ENCODE assay signal across 21 cellular contexts in genomic region chr11:116826751-116827431, GRCh38. TPM values are rescaled to one million over a fixed set of nuclear protein-coding genes. Genes with fewer than 3 reads are reported as not detected.
DNase-seq lines count a peak whose midpoint lies in the region; ATAC-seq, FAIRE-seq and TF ChIP-seq lines count a peak whose summit lies in the region.
"Had no signal": no experiment of that assay in that cellular context is flagged by ENCODE, and none has a peak within 500 bp of the region (broad histone marks: within the 10 kb centered on the region; RNA-seq: fewer than 3 reads in every experiment).

No MANE protein-coding gene starts in this region.

- peak; percentile 50 to 70 (median 54) for ATAC-seq in right lobe of liver
- ATAC-seq: CD8-positive, alpha-beta T cell had no signal

- no peak for TF ChIP-seq CTCF in bronchial epithelial cell (IDR thresholded peaks at IDR 0.05; ENCODE audit: insufficient read depth, low read length, severe bottlenecking)
- no peak for TF ChIP-seq CTCF in right lobe of liver (IDR thresholded peaks at IDR 0.05)
- TF ChIP-seq CTCF in chondrocyte (IDR thresholded peaks at IDR 0.05), result no peak
- TF ChIP-seq CTCF in kidney (IDR thresholded peaks at IDR 0.05; ENCODE audit: borderline replicate concordance, extremely low read depth, insufficient read depth), result no peak
- TF ChIP-seq CTCF in mesothelial cell of epicardium (IDR thresholded peaks at IDR 0.05; ENCODE audit: unreplicated experiment), result no peak

- H3K9ac ChIP-seq in kidney (ENCODE audit: low read length in 2 of 2), result no peak overlapping the region
- H3K9ac ChIP-seq: BLaER1 treated with 17β-estradiol and CSF1 and Interleukin-3, amounts not matched to agents 10 nM and 100 nM had no signal

- H3K36me3 ChIP-seq in bronchial epithelial cell (ENCODE audit: control insufficient read depth, insufficient read depth, low read length) (no peaks in the 10 kb centered on the region), right lobe of liver (no peaks in the 10 kb centered on the region), small intestine (ENCODE audit: control insufficient read depth in 2 of 2, insufficient read depth in 2 of 2, low read length in 2 of 2) (no peaks in the 10 kb centered on the region), kidney (ENCODE audit: control insufficient read depth in 1 of 2, insufficient read depth in 2 of 2, low read length in 2 of 2) (no peaks in the 10 kb centered on the region)
- H3K36me3 ChIP-seq: BLaER1 treated with 17β-estradiol and CSF1 and Interleukin-3, amounts not matched to agents 10 nM and 100 nM; HAP-1 had no signal

- H3K27me3 Mint-ChIP-seq in chondrocyte (ENCODE audit: low read depth), result no peaks in the 10 kb centered on the region
- no peaks in the 10 kb centered on the region for H3K27me3 Mint-ChIP-seq in mesothelial cell of epicardium (ENCODE audit: low read depth)

- WGBS in right lobe of liver (ENCODE audit: insufficient coverage, low coverage, low lambda C conversion rate, missing lambda C conversion rate), result no CpG with 5 or more reads among the region's 9 CpGs
- 35 to 66% (median 50%) methylated on average over 9 of the region's 9 CpGs for WGBS in small intestine, 3 donors

- no peaks in the 10 kb centered on the region for H3K9me3 Mint-ChIP-seq in chondrocyte (ENCODE audit: low read depth)
- no peaks in the 10 kb centered on the region for H3K9me3 Mint-ChIP-seq in mesothelial cell of epicardium
- H3K9me3 Mint-ChIP-seq: CD8-positive, alpha-beta T cell had no signal

- H3K4me3 ChIP-seq in bronchial epithelial cell (ENCODE audit: low read depth, low read length), result no peak overlapping the region
- peak overlapping the region in 2 of 3 donors; percentile 16 to 35 for H3K4me3 ChIP-seq in right lobe of liver
- no peak overlapping the region for H3K4me3 ChIP-seq in small intestine (ENCODE audit: low read depth in 1 of 2, low read length in 2 of 2)
- H3K4me3 ChIP-seq in kidney (ENCODE audit: low read length in 2 of 2), result no peak overlapping the region
- H3K4me3 ChIP-seq: BLaER1 treated with 17β-estradiol and CSF1 and Interleukin-3, amounts not matched to agents 10 nM and 100 nM; HAP-1 had no signal

- intact Hi-C loops in right lobe of liver (cut with DNase I), result no loop called here
- intact Hi-C loops in kidney (cut with DNase I), result no loop called here

- no peak overlapping the region for H3K27ac Mint-ChIP-seq in chondrocyte (ENCODE audit: unreplicated experiment)
- H3K27ac Mint-ChIP-seq in mesothelial cell of epicardium, result no peak overlapping the region
- H3K27ac Mint-ChIP-seq: CD8-positive, alpha-beta T cell had no signal

- no peaks in the 10 kb centered on the region for H3K36me3 Mint-ChIP-seq in chondrocyte (ENCODE audit: low read depth)
- no peaks in the 10 kb centered on the region for H3K36me3 Mint-ChIP-seq in mesothelial cell of epicardium
- H3K36me3 Mint-ChIP-seq: CD8-positive, alpha-beta T cell had no signal

- no peaks in the 10 kb centered on the region for H3K27me3 ChIP-seq in bronchial epithelial cell (ENCODE audit: control insufficient read depth, insufficient read depth, low read length)
- no peaks in the 10 kb centered on the region for H3K27me3 ChIP-seq in right lobe of liver
- no peaks in the 10 kb centered on the region for H3K27me3 ChIP-seq in small intestine (ENCODE audit: control insufficient read depth in 2 of 2, insufficient read depth in 2 of 2, low read length in 2 of 2)
- H3K27me3 ChIP-seq: BLaER1 treated with 17β-estradiol and CSF1 and Interleukin-3, amounts not matched to agents 10 nM and 100 nM had no signal

- H3K9me3 ChIP-seq in right lobe of liver, result no peaks in the 10 kb centered on the region
- no peaks in the 10 kb centered on the region for H3K9me3 ChIP-seq in small intestine (ENCODE audit: control insufficient read depth, low read depth)
- H3K9me3 ChIP-seq in kidney (ENCODE audit: control insufficient read depth in 1 of 2, low read length in 2 of 2), result no peaks in the 10 kb centered on the region
- H3K9me3 ChIP-seq: BLaER1 treated with 17β-estradiol and CSF1 and Interleukin-3, amounts not matched to agents 10 nM and 100 nM; HAP-1 had no signal

- H3K27ac ChIP-seq in right lobe of liver (peak overlapping the region; percentile 67 to 88 (median 70)), small intestine (ENCODE audit: low read depth in 1 of 2, low read length in 1 of 2) (peak overlapping the region; percentile 14 to 99), kidney (ENCODE audit: low read depth in 2 of 2, low read length in 2 of 2) (no peak overlapping the region)
- H3K27ac ChIP-seq: BLaER1 treated with 17β-estradiol and CSF1 and Interleukin-3, amounts not matched to agents 10 nM and 100 nM had no signal

- H3K4me3 Mint-ChIP-seq in chondrocyte (ENCODE audit: unreplicated experiment) (no peak overlapping the region), mesothelial cell of epicardium (no peak overlapping the region)
- H3K4me3 Mint-ChIP-seq: CD8-positive, alpha-beta T cell had no signal

- FAIRE-seq in bronchial epithelial cell (lab: Jason Lieb, UNC) (peak; percentile 64), small intestine (lab: Jason Lieb, UNC) (no peak), kidney (lab: Jason Lieb, UNC) (no peak)
- FAIRE-seq: GM12892, GM18507 had no signal

- H3K4me1 ChIP-seq in right lobe of liver (peaks cover 0 to 37% (median 17%) of the 10 kb centered on the region in 4 donors), small intestine (ENCODE audit: control insufficient read depth in 2 of 2, insufficient read depth in 1 of 2, low read depth in 1 of 2, low read length in 1 of 2) (peaks cover 5 to 9% of the 10 kb centered on the region in 2 donors), kidney (ENCODE audit: control insufficient read depth in 1 of 2, insufficient read depth in 1 of 2, low read depth in 1 of 2, low read length in 2 of 2) (no peaks in the 10 kb centered on the region)
- H3K4me1 ChIP-seq: HAP-1 had no signal

- peak; percentile 45 for TF ChIP-seq POLR2A in right lobe of liver (IDR thresholded peaks at IDR 0.05)

- DNase-seq in HuH-7 (ENCODE audit: low spot score), result peak; percentile 84
- DNase-seq in bronchial epithelial cell (ENCODE audit: low read depth), result no peak
- DNase-seq in right lobe of liver, result peak; percentile 83 to 98 (median 94)
- peak; percentile 95 for DNase-seq in small intestine
- no peak for DNase-seq in chondrocyte (ENCODE audit: low spot score)
- no peak for DNase-seq in kidney
- DNase-seq in mesothelial cell of epicardium (ENCODE audit: low spot score in 2 of 2, unreplicated experiment in 2 of 2), result no peak
- DNase-seq: CD8-positive, alpha-beta T cell; DMS53; EL; KG1; MV-4-11; NCI-H1694 treated with DMSO at 0.1 percent for 48 hours; NCI-H510A; NCI-H748 treated with DMSO at 0.1 percent for 48 hours; Right ventricle myocardium superior had no signal

- H3K4me1 Mint-ChIP-seq in chondrocyte (ENCODE audit: low read depth) (peaks cover 13% of the 10 kb centered on the region), mesothelial cell of epicardium (peaks cover 14% of the 10 kb centered on the region)

RNA-seq across cellular contexts. Expression of gene APOC3, which starts 2.8 kb away (rescaled TPM):
- total RNA-seq in bronchial epithelial cell (not detected in 2 replicates), right lobe of liver (over 10,000 TPM in 3 of 6 experiments, 1,000 to 10,000 TPM in 3; 4,225 to 15,106 (median 9,815) TPM), chondrocyte (not detected in 3 replicates), kidney (not detected), mesothelial cell of epicardium (not detected in 3 replicates)
- polyA plus RNA-seq in small intestine (over 10,000 TPM in 1 of 3 donors, 1,000 to 10,000 TPM in 1, 100 to 1,000 TPM in 1; 273 to 10,182 (median 4,196) TPM), kidney (ENCODE audit: insufficient read depth, low read depth, low replicate concordance) (35.6 TPM)
- total RNA-seq: CD8-positive, alpha-beta T cell; OCI-LY7 had no signal

RNA-seq across cellular contexts. Expression of gene APOA4, which starts 3.8 kb away (rescaled TPM):
- not detected in 2 replicates for total RNA-seq in bronchial epithelial cell
- total RNA-seq in right lobe of liver, result 1,000 to 10,000 TPM in 2 of 6 experiments, 100 to 1,000 TPM in 2, 10 to 100 TPM in 2; 21.9 to 1,288 (median 117) TPM
- 1,000 to 10,000 TPM in 2 of 3 donors, 100 to 1,000 TPM in 1; 338 to 9,049 (median 8,594) TPM for polyA plus RNA-seq in small intestine
- total RNA-seq in chondrocyte, result not detected in 3 replicates
- total RNA-seq in kidney, result not detected
- 0.80 TPM for polyA plus RNA-seq in kidney (ENCODE audit: insufficient read depth, low read depth, low replicate concordance)
- not detected in 3 replicates for total RNA-seq in mesothelial cell of epicardium
- total RNA-seq: CD8-positive, alpha-beta T cell; OCI-LY7; Right ventricle myocardium superior had no signal

RNA-seq across cellular contexts. Expression of gene APOA1, which starts 10.5 kb away (rescaled TPM):
- total RNA-seq in bronchial epithelial cell, result not detected in 2 replicates
- total RNA-seq in right lobe of liver, result over 10,000 TPM in 2 of 6 experiments, 1,000 to 10,000 TPM in 4; 5,429 to 12,494 (median 8,679) TPM
- polyA plus RNA-seq in small intestine, result over 10,000 TPM in 2 of 3 donors, 10 to 100 TPM in 1; 62.3 to 22,236 (median 10,383) TPM
- total RNA-seq in chondrocyte, result not detected in 3 replicates
- total RNA-seq in kidney, result not detected
- 2.0 TPM for polyA plus RNA-seq in kidney (ENCODE audit: insufficient read depth, low read depth, low replicate concordance)
- 0.65 to 1.1 TPM (median 0.75 TPM) in 3 replicates for total RNA-seq in mesothelial cell of epicardium

RNA-seq across cellular contexts. Expression of gene APOA5, which starts 35.2 kb away (rescaled TPM):
- total RNA-seq in bronchial epithelial cell (not detected in 2 replicates), right lobe of liver (1,000 to 10,000 TPM in 1 of 6 experiments, 100 to 1,000 TPM in 4, 10 to 100 TPM in 1; 57.8 to 1,064 (median 724) TPM), chondrocyte (not detected in 3 replicates), kidney (not detected), mesothelial cell of epicardium (not detected in 3 replicates)
- polyA plus RNA-seq in small intestine (under 1 TPM in 1 of 3 donors, not detected in 2; 0.22 TPM), kidney (ENCODE audit: insufficient read depth, low read depth, low replicate concordance) (not detected)
- total RNA-seq: CD8-positive, alpha-beta T cell; OCI-LY7; Right ventricle myocardium superior had no signal

RNA-seq across cellular contexts. Expression of gene ZPR1, which starts 39.1 kb away (rescaled TPM):
- total RNA-seq in bronchial epithelial cell (50.1 and 74.2 TPM in 2 replicates), right lobe of liver (10 to 100 TPM; 17.9 to 86.6 (median 30.2) TPM), chondrocyte (28.5 to 40.0 TPM (median 38.8 TPM) in 3 replicates), kidney (40.2 TPM), mesothelial cell of epicardium (39.1 to 41.5 TPM (median 40.9 TPM) in 3 replicates)
- polyA plus RNA-seq in small intestine (10 to 100 TPM; 24.5 to 29.1 (median 27.3) TPM), kidney (ENCODE audit: insufficient read depth, low read depth, low replicate concordance) (30.0 TPM)

Comparison
In these comparisons a context has a peak if more than half of its experiments do, and no peak if none do; other contexts are left out.
1. DNase-seq: peak in HuH-7 (single experiment), right lobe of liver (3 of 3) and small intestine (single experiment); none in bronchial epithelial cell (single experiment), chondrocyte (single experiment), kidney (single experiment) and mesothelial cell of epicardium (0 of 2).
2. H3K4me3 ChIP-seq: peak in right lobe of liver (2 of 3); none in bronchial epithelial cell (single experiment), small intestine (0 of 2) and kidney (0 of 2).
3. H3K27ac ChIP-seq: peak in right lobe of liver (3 of 3) and small intestine (2 of 2); none in kidney (0 of 2).
4. RNA of gene APOC3, which starts 2.8 kb away (total RNA-seq): 4,225 to 15,106 TPM in right lobe of liver; not detected in bronchial epithelial cell, not detected in chondrocyte, not detected in kidney (single experiment) and not detected in mesothelial cell of epicardium; every median in the first group is over 1,000 times any median in the second.
5. RNA of gene APOA4, which starts 3.8 kb away (total RNA-seq): 21.9 to 1,288 TPM in right lobe of liver; not detected in bronchial epithelial cell, not detected in chondrocyte, not detected in kidney (single experiment) and not detected in mesothelial cell of epicardium; every median in the first group is over 10 times any median in the second.
6. RNA of gene APOA1, which starts 10.5 kb away (total RNA-seq): 5,429 to 12,494 TPM in right lobe of liver; 0.65 to 1.1 TPM in mesothelial cell of epicardium, not detected in kidney (single experiment), not detected in bronchial epithelial cell and not detected in chondrocyte; every median in the first group is over 1,000 times any median in the second.